ENCODE assay signal across 17 cellular contexts in genomic region chr1:119340861-119341261, GRCh38. TPM values are rescaled to one million over a fixed set of nuclear protein-coding genes. Genes with fewer than 3 reads are reported as not detected.
A peak's percentile ranks its signal among the peaks of the same experiment; 100 is the strongest.
DNase-seq lines count a peak whose midpoint lies in the region; ATAC-seq and TF ChIP-seq lines count a peak whose summit lies in the region.
"Had no signal": no experiment of that assay in that cellular context is flagged by ENCODE, and none has a peak within 500 bp of the region (broad histone marks: within the 10 kb centered on the region; RNA-seq: fewer than 3 reads in every experiment).

No MANE protein-coding gene starts in this region.

- peak; percentile 11 to 34 for DNase-seq in Caco-2
- DNase-seq in hepatocyte (ENCODE audit: low spot score), result no peak
- DNase-seq in left lobe of liver (ENCODE audit: low spot score), result no peak
- DNase-seq in GM20000 (ENCODE audit: low spot score), result no peak
- no peak for DNase-seq in activated CD4-positive, alpha-beta T cell treated with anti-CD3 and anti-CD28 coated beads, Interleukin-2, amount 50 U/mL, for 4 hours
- DNase-seq: COR-L47, NCI-H1436, NCI-H2081, NCI-H748 treated with DMSO at 0.1 percent for 48 hours, SHP77 had no signal

- H3K36me3 ChIP-seq in Caco-2 (ENCODE audit: control insufficient read depth, insufficient read depth, low read length), result no peaks in the 10 kb centered on the region
- no peaks in the 10 kb centered on the region for H3K36me3 ChIP-seq in HUES48 (ENCODE audit: control insufficient read depth, insufficient read depth, low read length)
- no peaks in the 10 kb centered on the region for H3K36me3 ChIP-seq in hepatocyte (replicated peaks; ENCODE audit: insufficient read depth, low read depth)

- H3K4me3 ChIP-seq in Caco-2 (ENCODE audit: low read depth, low read length) (no peak overlapping the region), HUES48 (ENCODE audit: low read depth, low read length) (no peak overlapping the region), hepatocyte (no peak overlapping the region)
- H3K4me3 ChIP-seq: A549 had no signal

- no peaks in the 10 kb centered on the region for H3K27me3 ChIP-seq in Caco-2 (replicated peaks; ENCODE audit: control insufficient read depth, insufficient read depth, low read length)
- peaks cover 4% of the 10 kb centered on the region; the same call in 1 of the 2 replicates for H3K27me3 ChIP-seq in HUES48 (ENCODE audit: control insufficient read depth, insufficient read depth, low read length)
- H3K27me3 ChIP-seq in hepatocyte, result no peaks in the 10 kb centered on the region

- peak overlapping the region; percentile 91 for H3K27ac ChIP-seq in HUES48 (ENCODE audit: low read depth, low read length)
- H3K27ac ChIP-seq in hepatocyte, result peak overlapping the region; percentile 91
- H3K27ac ChIP-seq: A549 had no signal

- H3K9ac ChIP-seq in HUES48 (ENCODE audit: low read depth, low read length), result no peak overlapping the region; the same call in 1 of the 2 replicates

- peaks cover 44% of the 10 kb centered on the region for H3K4me1 ChIP-seq in Caco-2
- peaks cover 47% of the 10 kb centered on the region for H3K4me1 ChIP-seq in HUES48 (ENCODE audit: control insufficient read depth, insufficient read depth, low read length)
- H3K4me1 ChIP-seq in hepatocyte (ENCODE audit: insufficient read depth), result peaks cover 14% of the 10 kb centered on the region
- H3K4me1 ChIP-seq: A549 had no signal

- H3K9me3 ChIP-seq in Caco-2, result no peaks in the 10 kb centered on the region
- H3K9me3 ChIP-seq in HUES48 (ENCODE audit: control insufficient read depth, insufficient read depth, low read length), result peaks cover 20% of the 10 kb centered on the region
- H3K9me3 ChIP-seq in hepatocyte (ENCODE audit: low read depth), result no peaks in the 10 kb centered on the region
- H3K9me3 ChIP-seq: A549 had no signal

- H4K20me1 ChIP-seq in hepatocyte (ENCODE audit: insufficient read depth, poor library complexity, severe bottlenecking), result no peaks in the 10 kb centered on the region

- intact Hi-C loops in Caco-2 (cut with micrococcal nuclease; ENCODE audit: unreplicated experiment), result no loop called here

- H3K27me3 Mint-ChIP-seq in Caco-2 (ENCODE audit: insufficient read depth, unreplicated experiment), result no peaks in the 10 kb centered on the region

- peak overlapping the region; percentile 91 for H3K27ac Mint-ChIP-seq in Caco-2 (ENCODE audit: unreplicated experiment)
- H3K27ac Mint-ChIP-seq: CD14-positive monocyte had no signal

- no peak for TF ChIP-seq CTCF in Caco-2 (IDR thresholded peaks at IDR 0.05; ENCODE audit: insufficient read depth in 1 of 2, low read depth in 1 of 2, low read length in 1 of 2, severe bottlenecking in 1 of 2, unreplicated experiment in 1 of 2)
- TF ChIP-seq CTCF in hepatocyte (IDR thresholded peaks at IDR 0.05; ENCODE audit: poor library complexity), result no peak
- TF ChIP-seq CTCF in GM20000 (IDR thresholded peaks at IDR 0.05; ENCODE audit: extremely low read depth, missing control alignments), result no peak

- CTCF ChIA-PET in Caco-2 (lab: Charles Lee), result no interaction called here

- no peak overlapping the region for H3K4me2 ChIP-seq in hepatocyte
- H3K4me2 ChIP-seq: A549 had no signal

- no peaks in the 10 kb centered on the region for H3K79me2 ChIP-seq in hepatocyte

- no peaks in the 10 kb centered on the region for H3K9me2 ChIP-seq in hepatocyte (replicated peaks; ENCODE audit: insufficient read depth)

- peaks cover 16% of the 10 kb centered on the region for H3K4me1 Mint-ChIP-seq in Caco-2 (ENCODE audit: low read depth, unreplicated experiment)
- H3K4me1 Mint-ChIP-seq: CD14-positive monocyte had no signal

- H3K36me3 Mint-ChIP-seq in Caco-2 (ENCODE audit: insufficient read depth, unreplicated experiment), result no peaks in the 10 kb centered on the region
- H3K36me3 Mint-ChIP-seq: CD14-positive monocyte had no signal

- peak overlapping the region; percentile 55 for H3K4me3 Mint-ChIP-seq in Caco-2 (ENCODE audit: unreplicated experiment)
- H3K4me3 Mint-ChIP-seq: CD14-positive monocyte had no signal

- POLR2A ChIA-PET in Caco-2 (lab: Charles Lee), result no interaction called here

- H2AFZ ChIP-seq in hepatocyte, result no peak overlapping the region

- peak; percentile 35 for ATAC-seq in left lobe of liver
- no peak for ATAC-seq in GM18870 (IDR thresholded peaks at IDR 0.05; ENCODE audit: unreplicated experiment)
- ATAC-seq in GM18861 (IDR thresholded peaks at IDR 0.05; ENCODE audit: unreplicated experiment), result no peak
- ATAC-seq: A549, Panc1, SK-N-SH treated with all-trans-retinoic acid at 6 μM for 48 hours had no signal

- no peaks in the 10 kb centered on the region for H3K9me3 Mint-ChIP-seq in Caco-2 (ENCODE audit: unreplicated experiment)

- BruUV-seq in Caco-2 (replicated peaks; lab: Mats Ljungman, UMichigan), result TSS peak; percentile 66

RNA-seq across cellular contexts. Expression of gene HAO2, which starts 27.7 kb away (rescaled TPM):
- total RNA-seq in Caco-2 (2022), result 0.27 and 0.39 TPM in 2 replicates
- 14.2 and 16.6 TPM in 2 replicates for total RNA-seq in hepatocyte
- polyA plus RNA-seq in hepatocyte, result 5.7 and 14.2 TPM in 2 replicates
- 206 TPM for total RNA-seq in left lobe of liver
- polyA plus RNA-seq: CD14-positive monocyte had no signal

Comparison
In these comparisons a context has a peak if more than half of its experiments do, and no peak if none do; other contexts are left out.
1. DNase-seq: peak in Caco-2 (2 of 2); none in hepatocyte (single experiment), left lobe of liver (single experiment), GM20000 (single experiment) and activated CD4-positive, alpha-beta T cell treated with anti-CD3 and anti-CD28 coated beads, Interleukin-2, amount 50 U/mL, for 4 hours (0 of 2).
2. RNA of gene HAO2, which starts 27.7 kb away (total RNA-seq): 206 TPM in left lobe of liver (single experiment) and 14.2 to 16.6 TPM in hepatocyte; 0.27 to 0.39 TPM in Caco-2; every median in the first group is over 10 times any median in the second.